Comparison of ENCODE assay signal across 8 cellular contexts in genomic region chr3:97793415-97794019, GRCh38. TPM values are rescaled to one million over a fixed set of nuclear protein-coding genes. Genes with fewer than 3 reads are reported as not detected.
DNase-seq lines count a peak whose midpoint lies in the region; ATAC-seq, FAIRE-seq and TF ChIP-seq lines count a peak whose summit lies in the region.

No MANE protein-coding gene starts in this region.

- H3K27me3 ChIP-seq in foreskin keratinocyte: no peaks in the 10 kb centered on the region

- peak; percentile 77 for FAIRE-seq in TTC549 (lab: Jason Lieb, UNC)

- H3K4me3 Mint-ChIP-seq in HFFc6: no peak overlapping the region
- H3K4me3 Mint-ChIP-seq in progenitor cell of endocrine pancreas (ENCODE audit: low read depth): no peak overlapping the region

- ATAC-seq in Right ventricle myocardium superior (ENCODE audit: poor library complexity) (peak; percentile 68), foreskin keratinocyte (peak; percentile 62)

- H3K9me3 Mint-ChIP-seq in HFFc6 (no peaks in the 10 kb centered on the region), progenitor cell of endocrine pancreas (ENCODE audit: low read depth) (no peaks in the 10 kb centered on the region)

- TF ChIP-seq CTCF in HFFc6 (IDR thresholded peaks at IDR 0.05) (peak; percentile 93), foreskin keratinocyte (conservative IDR thresholded peaks at IDR 0.05) (peak; percentile 92), progenitor cell of endocrine pancreas (IDR thresholded peaks at IDR 0.05; ENCODE audit: unreplicated experiment) (peak; percentile 81), lower leg skin (IDR thresholded peaks at IDR 0.05) (no peak)

- no peaks in the 10 kb centered on the region for H3K4me1 ChIP-seq in foreskin keratinocyte

- H3K27me3 Mint-ChIP-seq in HFFc6 (ENCODE audit: insufficient read depth) (no peaks in the 10 kb centered on the region; the same call in 1 of the 2 replicates), progenitor cell of endocrine pancreas (no peaks in the 10 kb centered on the region)

- H3K4me1 Mint-ChIP-seq in HFFc6 (ENCODE audit: low read depth) (no peaks in the 10 kb centered on the region), progenitor cell of endocrine pancreas (ENCODE audit: low read depth) (no peaks in the 10 kb centered on the region)

- intact Hi-C loops in Right ventricle myocardium superior (cut with DNase I) (loop anchor here (2.0 kb wide), 1 partner anchor 229 kb away; no protein-coding TSS in a partner anchor), cardiac septum (cut with DNase I) (loop anchor here (1.0 to 5.0 kb wide), 2 partner anchors 184 to 230 kb away; no protein-coding TSS in a partner anchor), lower leg skin (cut with DNase I; ENCODE audit: low total_unique reads) (loop anchor here (5.0 kb wide), 1 partner anchor 229 kb away; no protein-coding TSS in a partner anchor)

- no peak for DNase-seq in Right ventricle myocardium superior
- DNase-seq in cardiac septum (ENCODE audit: low spot score): no peak
- peak; percentile 47 for DNase-seq in HFFc6
- peak; percentile 38 for DNase-seq in NCI-H1417 treated with DMSO at 0.1 percent for 48 hours (lab: John Stamatoyannopoulos, UW)
- peak; percentile 9 to 43 for DNase-seq in foreskin keratinocyte
- DNase-seq in progenitor cell of endocrine pancreas (ENCODE audit: low spot score, unreplicated experiment): no peak
- DNase-seq in lower leg skin (ENCODE audit: low spot score in 2 of 2): no peak

- TF ChIP-seq POLR2A in lower leg skin (IDR thresholded peaks at IDR 0.05): no peak

- no peak overlapping the region for H3K27ac Mint-ChIP-seq in HFFc6
- H3K27ac Mint-ChIP-seq in progenitor cell of endocrine pancreas: no peak overlapping the region

- H3K27ac ChIP-seq in foreskin keratinocyte: no peak overlapping the region

- H3K4me3 ChIP-seq in lower leg skin (ENCODE audit: low read depth, poor library complexity, severe bottlenecking): no peak overlapping the region

- H3K36me3 Mint-ChIP-seq in HFFc6 (ENCODE audit: low read depth): no peaks in the 10 kb centered on the region
- no peaks in the 10 kb centered on the region for H3K36me3 Mint-ChIP-seq in progenitor cell of endocrine pancreas (ENCODE audit: insufficient read depth)

RNA-seq across cellular contexts. Expression of gene CRYBG3, which starts 28.3 kb away (rescaled TPM):
- 18.6 TPM for total RNA-seq in Right ventricle myocardium superior
- 38.2 TPM for total RNA-seq in cardiac septum
- 10 to 100 TPM; 10.7 to 14.1 (median 12.8) TPM for total RNA-seq in HFFc6 (2021; fragmentation: NEBNext Ultra II Directional; extraction: Animal tissue kit (Norgen Biotek cat#: 25700))
- 13.8 and 14.2 TPM in 2 replicates for total RNA-seq in foreskin keratinocyte
- 1.4 and 2.2 TPM in 2 replicates for polyA plus RNA-seq in foreskin keratinocyte
- 5.7 and 6.0 TPM in 2 replicates for total RNA-seq in progenitor cell of endocrine pancreas
- 10 to 100 TPM; 27.9 to 35.4 (median 31.9) TPM for total RNA-seq in lower leg skin

RNA-seq across cellular contexts. Expression of gene ARL6, which starts 29.0 kb away (rescaled TPM):
- total RNA-seq in Right ventricle myocardium superior (6.2 TPM), cardiac septum (3.5 TPM), foreskin keratinocyte (6.6 and 7.9 TPM in 2 replicates), progenitor cell of endocrine pancreas (10.9 and 11.4 TPM in 2 replicates), lower leg skin (1 to 10 TPM; 4.5 to 6.4 (median 5.6) TPM)
- total RNA-seq in HFFc6 (2021; fragmentation: NEBNext Ultra II Directional; extraction: Animal tissue kit (Norgen Biotek cat#: 25700)): 1 to 10 TPM; 5.6 to 8.3 (median 7.2) TPM
- 3.3 and 4.8 TPM in 2 replicates for polyA plus RNA-seq in foreskin keratinocyte

Comparison
In these comparisons a context has a peak if more than half of its experiments do, and no peak if none do; other contexts are left out.
1. DNase-seq: peak in HFFc6 (single experiment), NCI-H1417 treated with DMSO at 0.1 percent for 48 hours (single experiment) and foreskin keratinocyte (2 of 2); none in Right ventricle myocardium superior (single experiment), cardiac septum (single experiment), progenitor cell of endocrine pancreas (single experiment) and lower leg skin (0 of 2).
2. CTCF ChIP-seq: peak in HFFc6 (single experiment), foreskin keratinocyte (single experiment) and progenitor cell of endocrine pancreas (single experiment); none in lower leg skin (0 of 3).